Comparison of ENCODE assay signal across 8 cellular contexts in genomic region chr9:127771570-127772189, GRCh38. TPM values are rescaled to one million over a fixed set of nuclear protein-coding genes. Genes with fewer than 3 reads are reported as not detected.
DNase-seq lines count a peak whose midpoint lies in the region; TF ChIP-seq lines count a peak whose summit lies in the region.

No MANE protein-coding gene starts in this region.

- peak overlapping the region; percentile 93 for H3K4me3 Mint-ChIP-seq in activated CD4-positive, alpha-beta T cell treated with anti-CD3 and anti-CD28 coated beads, Interleukin-2, amount 10 ng/mL, durations not matched to agents 24 days and 14 days
- peak overlapping the region; percentile 85 for H3K4me3 Mint-ChIP-seq in activated T-helper 2 cell treated with anti-CD3 and anti-CD28 coated beads, Interferon-gamma antibody, Interleukin-2, Interleukin-4, amounts not matched to agents 10 μg/mL and 5 μg/mL and 100 μg/mL, durations not matched to agents 14 hours and 24 hours and 36 hours (ENCODE audit: low read depth)
- H3K4me3 Mint-ChIP-seq in immature natural killer cell: peak overlapping the region; percentile 86 to 91 (median 89)

- no peak for DNase-seq in activated CD4-positive, alpha-beta T cell treated with anti-CD3 and anti-CD28 coated beads, Interleukin-2, amount 10 ng/mL, durations not matched to agents 24 days and 14 days
- DNase-seq in activated CD4-positive, alpha-beta T cell treated with anti-CD3 and anti-CD28 coated beads for 48 hours: no peak
- no peak for DNase-seq in activated T-helper 2 cell treated with anti-CD3 and anti-CD28 coated beads, Interferon-gamma antibody, Interleukin-2, Interleukin-4, amounts not matched to agents 10 μg/mL and 5 μg/mL and 100 μg/mL, durations not matched to agents 14 hours and 24 hours and 36 hours (ENCODE audit: low spot score)
- no peak for DNase-seq in immature natural killer cell
- DNase-seq in substantia nigra (lab: John Stamatoyannopoulos, UW): no peak
- no peak for DNase-seq in ureter (ENCODE audit: low spot score)
- DNase-seq in GM10266 (ENCODE audit: extremely low spot score): no peak
- DNase-seq in NCI-H1694 (lab: John Stamatoyannopoulos, UW): no peak

- peaks cover 39% of the 10 kb centered on the region for H3K36me3 Mint-ChIP-seq in activated CD4-positive, alpha-beta T cell treated with anti-CD3 and anti-CD28 coated beads, Interleukin-2, amount 10 ng/mL, durations not matched to agents 24 days and 14 days (ENCODE audit: low read depth)
- H3K36me3 Mint-ChIP-seq in activated T-helper 2 cell treated with anti-CD3 and anti-CD28 coated beads, Interferon-gamma antibody, Interleukin-2, Interleukin-4, amounts not matched to agents 10 μg/mL and 5 μg/mL and 100 μg/mL, durations not matched to agents 14 hours and 24 hours and 36 hours (ENCODE audit: low read depth): peaks cover 60% of the 10 kb centered on the region
- peaks cover 5 to 21% (median 13%) of the 10 kb centered on the region in 3 donors for H3K36me3 Mint-ChIP-seq in immature natural killer cell

- H3K27ac Mint-ChIP-seq in activated CD4-positive, alpha-beta T cell treated with anti-CD3 and anti-CD28 coated beads, Interleukin-2, amount 10 ng/mL, durations not matched to agents 24 days and 14 days: peak overlapping the region; percentile 94
- peak overlapping the region; percentile 92 for H3K27ac Mint-ChIP-seq in activated T-helper 2 cell treated with anti-CD3 and anti-CD28 coated beads, Interferon-gamma antibody, Interleukin-2, Interleukin-4, amounts not matched to agents 10 μg/mL and 5 μg/mL and 100 μg/mL, durations not matched to agents 14 hours and 24 hours and 36 hours
- H3K27ac Mint-ChIP-seq in immature natural killer cell: peak overlapping the region; percentile 94 to 98 (median 97)

- no peak for TF ChIP-seq CTCF in GM10266 (IDR thresholded peaks at IDR 0.05; ENCODE audit: control insufficient read depth, insufficient read depth, low read depth, missing control alignments)

- peaks cover 59% of the 10 kb centered on the region for H3K4me1 Mint-ChIP-seq in activated CD4-positive, alpha-beta T cell treated with anti-CD3 and anti-CD28 coated beads, Interleukin-2, amount 10 ng/mL, durations not matched to agents 24 days and 14 days
- H3K4me1 Mint-ChIP-seq in activated T-helper 2 cell treated with anti-CD3 and anti-CD28 coated beads, Interferon-gamma antibody, Interleukin-2, Interleukin-4, amounts not matched to agents 10 μg/mL and 5 μg/mL and 100 μg/mL, durations not matched to agents 14 hours and 24 hours and 36 hours (ENCODE audit: low read depth): peaks cover 58% of the 10 kb centered on the region
- peaks cover 67 to 77% of the 10 kb centered on the region in 2 donors for H3K4me1 Mint-ChIP-seq in immature natural killer cell

- intact Hi-C loops in activated CD4-positive, alpha-beta T cell treated with anti-CD3 and anti-CD28 coated beads, Interleukin-2, amount 10 ng/mL, durations not matched to agents 24 days and 14 days (cut with micrococcal nuclease): loop anchor here (1.0 to 5.0 kb wide), 5 partner anchors 14 to 159 kb away; partner anchors contain the start of genes FPGS, PTRH1, STXBP1 and TOR2A
- intact Hi-C loops in activated T-helper 2 cell treated with anti-CD3 and anti-CD28 coated beads, Interferon-gamma antibody, Interleukin-2, Interleukin-4, amounts not matched to agents 10 μg/mL and 5 μg/mL and 100 μg/mL, durations not matched to agents 14 hours and 24 hours and 36 hours (cut with micrococcal nuclease): loop anchor here (1.0 to 10.0 kb wide), 6 partner anchors 14 to 353 kb away; partner anchors contain the start of genes NAIF1, PTGES2, SLC25A25 and TOR2A

- H3K9me3 Mint-ChIP-seq in activated CD4-positive, alpha-beta T cell treated with anti-CD3 and anti-CD28 coated beads, Interleukin-2, amount 10 ng/mL, durations not matched to agents 24 days and 14 days: no peaks in the 10 kb centered on the region
- H3K9me3 Mint-ChIP-seq in activated T-helper 2 cell treated with anti-CD3 and anti-CD28 coated beads, Interferon-gamma antibody, Interleukin-2, Interleukin-4, amounts not matched to agents 10 μg/mL and 5 μg/mL and 100 μg/mL, durations not matched to agents 14 hours and 24 hours and 36 hours: no peaks in the 10 kb centered on the region
- H3K9me3 Mint-ChIP-seq in immature natural killer cell: no peaks in the 10 kb centered on the region

- H3K27ac ChIP-seq in substantia nigra (ENCODE audit: low read depth, low read length, poor library complexity, severe bottlenecking): peak overlapping the region; percentile 49

- H3K27me3 Mint-ChIP-seq in activated CD4-positive, alpha-beta T cell treated with anti-CD3 and anti-CD28 coated beads, Interleukin-2, amount 10 ng/mL, durations not matched to agents 24 days and 14 days: no peaks in the 10 kb centered on the region
- H3K27me3 Mint-ChIP-seq in activated T-helper 2 cell treated with anti-CD3 and anti-CD28 coated beads, Interferon-gamma antibody, Interleukin-2, Interleukin-4, amounts not matched to agents 10 μg/mL and 5 μg/mL and 100 μg/mL, durations not matched to agents 14 hours and 24 hours and 36 hours (ENCODE audit: low read depth): no peaks in the 10 kb centered on the region
- peaks cover 0 to 9% (median 2%) of the 10 kb centered on the region in 3 donors for H3K27me3 Mint-ChIP-seq in immature natural killer cell (ENCODE audit: low read depth in 3 of 3)

RNA-seq across cellular contexts. Expression of gene SH2D3C, which starts 6.8 kb away (rescaled TPM):
- total RNA-seq in activated CD4-positive, alpha-beta T cell treated with anti-CD3 and anti-CD28 coated beads, Interleukin-2, amount 10 ng/mL, durations not matched to agents 24 days and 14 days: 22.2 and 23.3 TPM in 2 replicates
- 23.6 and 25.1 TPM in 2 replicates for total RNA-seq in activated T-helper 2 cell treated with anti-CD3 and anti-CD28 coated beads, Interferon-gamma antibody, Interleukin-2, Interleukin-4, amounts not matched to agents 10 μg/mL and 5 μg/mL and 100 μg/mL, durations not matched to agents 14 hours and 24 hours and 36 hours
- polyA plus RNA-seq in immature natural killer cell: 10 to 100 TPM; 16.9 to 86.2 (median 18.7) TPM
- total RNA-seq in ureter: 15.7 TPM

RNA-seq across cellular contexts. Expression of gene CDK9, which starts 14.2 kb away (rescaled TPM):
- 79.1 and 96.4 TPM in 2 replicates for total RNA-seq in activated CD4-positive, alpha-beta T cell treated with anti-CD3 and anti-CD28 coated beads, Interleukin-2, amount 10 ng/mL, durations not matched to agents 24 days and 14 days
- total RNA-seq in activated T-helper 2 cell treated with anti-CD3 and anti-CD28 coated beads, Interferon-gamma antibody, Interleukin-2, Interleukin-4, amounts not matched to agents 10 μg/mL and 5 μg/mL and 100 μg/mL, durations not matched to agents 14 hours and 24 hours and 36 hours: 98.1 and 99.8 TPM in 2 replicates
- polyA plus RNA-seq in immature natural killer cell: 10 to 100 TPM; 44.6 to 83.1 (median 58.1) TPM
- 81.0 TPM for total RNA-seq in ureter

RNA-seq across cellular contexts. Expression of gene FPGS, which starts 31.0 kb away (rescaled TPM):
- 126 and 128 TPM in 2 replicates for total RNA-seq in activated CD4-positive, alpha-beta T cell treated with anti-CD3 and anti-CD28 coated beads, Interleukin-2, amount 10 ng/mL, durations not matched to agents 24 days and 14 days
- total RNA-seq in activated T-helper 2 cell treated with anti-CD3 and anti-CD28 coated beads, Interferon-gamma antibody, Interleukin-2, Interleukin-4, amounts not matched to agents 10 μg/mL and 5 μg/mL and 100 μg/mL, durations not matched to agents 14 hours and 24 hours and 36 hours: 116 and 137 TPM in 2 replicates
- 10 to 100 TPM; 77.3 to 97.7 (median 89.1) TPM for polyA plus RNA-seq in immature natural killer cell
- 115 TPM for total RNA-seq in ureter

RNA-seq across cellular contexts. Expression of gene TOR2A, which starts 36.6 kb away (rescaled TPM):
- total RNA-seq in activated CD4-positive, alpha-beta T cell treated with anti-CD3 and anti-CD28 coated beads, Interleukin-2, amount 10 ng/mL, durations not matched to agents 24 days and 14 days: 20.4 and 21.4 TPM in 2 replicates
- 20.2 and 20.6 TPM in 2 replicates for total RNA-seq in activated T-helper 2 cell treated with anti-CD3 and anti-CD28 coated beads, Interferon-gamma antibody, Interleukin-2, Interleukin-4, amounts not matched to agents 10 μg/mL and 5 μg/mL and 100 μg/mL, durations not matched to agents 14 hours and 24 hours and 36 hours
- 10 to 100 TPM; 38.9 to 55.1 (median 49.9) TPM for polyA plus RNA-seq in immature natural killer cell
- 9.9 TPM for total RNA-seq in ureter

RNA-seq across cellular contexts. Expression of gene TTC16, which starts 55.8 kb away (rescaled TPM):
- total RNA-seq in activated CD4-positive, alpha-beta T cell treated with anti-CD3 and anti-CD28 coated beads, Interleukin-2, amount 10 ng/mL, durations not matched to agents 24 days and 14 days: not detected in 2 replicates
- total RNA-seq in activated T-helper 2 cell treated with anti-CD3 and anti-CD28 coated beads, Interferon-gamma antibody, Interleukin-2, Interleukin-4, amounts not matched to agents 10 μg/mL and 5 μg/mL and 100 μg/mL, durations not matched to agents 14 hours and 24 hours and 36 hours: 0.18 TPM in 1 of 2 replicates, not detected in the other
- 1 to 10 TPM in 2 of 3 donors, not detected in 1; 1.3 to 2.4 TPM for polyA plus RNA-seq in immature natural killer cell
- total RNA-seq in ureter: 0.34 TPM
